In genomic region chr17:61389670-61390478, GRCh38 we compare ENCODE assay signal across 8 cellular contexts. TPM values are rescaled to one million over a fixed set of nuclear protein-coding genes. Genes with fewer than 3 reads are reported as not detected.
DNase-seq lines count a peak whose midpoint lies in the region; ATAC-seq and TF ChIP-seq lines count a peak whose summit lies in the region.

No MANE protein-coding gene starts in this region.

- H3K27ac ChIP-seq in skeletal muscle tissue (ENCODE audit: low read depth, low read length) = peak overlapping the region; percentile 30

- ATAC-seq in left ventricle myocardium superior (peak; percentile 69), GM18517 (IDR thresholded peaks at IDR 0.05; ENCODE audit: unreplicated experiment) (no peak), GM18502 (IDR thresholded peaks at IDR 0.05; ENCODE audit: poor library complexity, unreplicated experiment) (no peak)

- H3K27me3 ChIP-seq in GM06990 (replicated peaks; ENCODE audit: control insufficient read depth, insufficient read depth, low read length) (no peaks in the 10 kb centered on the region; the same call in none of the 2 replicates), skeletal muscle tissue (ENCODE audit: control insufficient read depth in 3 of 3, insufficient read depth in 3 of 3, low read length in 3 of 3) (peaks cover under 1 to 7% (median 5%) of the 10 kb centered on the region in 3 donors)

- H3K4me1 ChIP-seq in skeletal muscle tissue (ENCODE audit: control insufficient read depth in 3 of 3, insufficient read depth in 3 of 3, low read length in 3 of 3) = peaks cover 4 to 10% (median 6%) of the 10 kb centered on the region in 3 donors

- TF ChIP-seq POLR2A in NB4 (IDR thresholded peaks at IDR 0.05; ENCODE audit: extremely low read depth, insufficient read length) = no peak

- no peaks in the 10 kb centered on the region for H3K9me3 ChIP-seq in skeletal muscle tissue (ENCODE audit: control insufficient read depth in 3 of 3, low read length in 3 of 3)

- H3K4me3 ChIP-seq in GM06990 (replicated peaks; ENCODE audit: low read depth, low read length) (no peak overlapping the region), NB4 (ENCODE audit: low read depth, low read length) (no peak overlapping the region), skeletal muscle tissue (ENCODE audit: low read length in 3 of 3) (peak overlapping the region in 1 of 3 donors; percentile 45)

- TF ChIP-seq CTCF in GM06990 (IDR thresholded peaks at IDR 0.05; ENCODE audit: insufficient read depth, low read length, poor library complexity, severe bottlenecking) (peak; percentile 99), NB4 (IDR thresholded peaks at IDR 0.05; ENCODE audit: low read depth, low read length) (peak; percentile 91)

- intact Hi-C loops in left ventricle myocardium superior (cut with micrococcal nuclease) = loop anchor here (10.0 kb wide), 1 partner anchor 385 kb away; no protein-coding TSS in a partner anchor
- intact Hi-C loops in posterior vena cava (cut with DNase I) = loop anchor here (10.0 kb wide), 2 partner anchors 385 to 665 kb away; no protein-coding TSS in a partner anchor

- H3K36me3 ChIP-seq in GM06990 (ENCODE audit: control insufficient read depth, insufficient read depth, low read length) (no peaks in the 10 kb centered on the region), skeletal muscle tissue (ENCODE audit: control insufficient read depth in 3 of 3, insufficient read depth in 3 of 3, low read length in 3 of 3) (no peaks in the 10 kb centered on the region)

- no peak for DNase-seq in GM06990 (ENCODE audit: extremely low read depth, insufficient read length)
- peak; percentile 56 for DNase-seq in NB4 (ENCODE audit: low read depth)
- peak; percentile 50 for DNase-seq in activated naive CD4-positive, alpha-beta T cell treated with Interleukin-2 at 50 U/mL for 16 hours
- DNase-seq in left ventricle myocardium superior = peak; percentile 82
- no peak for DNase-seq in posterior vena cava (ENCODE audit: low spot score)

- peak overlapping the region; percentile 23 to 57 (median 47) for H3K9ac ChIP-seq in skeletal muscle tissue (ENCODE audit: low read depth in 1 of 3, low read length in 3 of 3)

RNA-seq across cellular contexts. Expression of gene TBX2, which starts 9.8 kb away (rescaled TPM):
- total RNA-seq in left ventricle myocardium superior (9.1 TPM), skeletal muscle tissue (5.2 TPM), posterior vena cava (10 to 100 TPM; 11.2 to 16.5 TPM)

Comparison
In these comparisons a context has a peak if more than half of its experiments do, and no peak if none do; other contexts are left out.
1. DNase-seq: peak in NB4 (single experiment), activated naive CD4-positive, alpha-beta T cell treated with Interleukin-2 at 50 U/mL for 16 hours (single experiment) and left ventricle myocardium superior (single experiment); none in GM06990 (single experiment) and posterior vena cava (single experiment).